Comparison of ENCODE assay signal across 9 cellular contexts in the genomic region with DNA sequence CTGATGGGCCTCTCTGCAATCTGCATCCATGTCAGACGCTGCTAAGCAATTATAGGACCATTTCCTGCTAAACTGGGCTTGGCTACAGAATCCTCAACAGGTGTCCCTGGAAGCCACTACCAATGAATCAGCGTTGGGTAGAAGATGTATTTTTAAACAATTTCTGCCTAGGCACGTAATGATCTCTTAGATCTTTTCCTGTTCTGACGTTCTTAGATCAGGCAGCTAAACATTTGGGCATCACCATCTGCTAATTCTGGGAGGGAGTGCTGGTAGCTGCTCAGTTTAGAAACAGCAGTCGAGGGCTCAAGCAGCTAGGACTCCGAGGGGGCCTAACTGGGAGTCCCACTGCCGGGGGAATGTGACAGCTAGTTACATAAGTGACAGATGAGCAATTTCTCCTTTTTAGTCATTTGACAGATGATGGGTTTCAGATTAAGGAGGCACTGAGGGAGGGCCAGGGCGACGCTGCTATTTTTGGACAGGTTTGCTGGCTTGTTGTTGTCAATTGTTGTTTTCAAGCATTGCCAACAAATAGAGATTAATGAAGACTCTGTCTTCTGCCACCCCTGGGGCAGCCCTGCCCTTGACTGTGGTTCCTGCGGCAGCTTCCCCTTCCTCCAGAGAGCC.
DNase-seq lines count a peak whose midpoint lies in the region; ATAC-seq and TF ChIP-seq lines count a peak whose summit lies in the region.
"Had no signal": no experiment of that assay in that cellular context is flagged by ENCODE, and none has a peak within 500 bp of the region (broad histone marks: within the 10 kb centered on the region; RNA-seq: fewer than 3 reads in every experiment).

No MANE protein-coding gene starts in this region.

- no peak for TF ChIP-seq POLR2A in sigmoid colon (IDR thresholded peaks at IDR 0.05)

- H3F3A ChIP-seq in neural cell (ENCODE audit: insufficient read depth, low read length, poor library complexity, severe bottlenecking) = peaks cover 5% of the 10 kb centered on the region

- peak; percentile 81 for DNase-seq in NCI-H1694 (lab: John Stamatoyannopoulos, UW)
- no peak for DNase-seq in lower lobe of right lung
- no peak for DNase-seq in sigmoid colon
- no peak for DNase-seq in T-helper 9 cell
- no peak for DNase-seq in activated T-cell treated with anti-CD3 and anti-CD28 coated beads, Interleukin-2, amount 50 U/mL, for 1 hour
- DNase-seq: activated CD4-positive, alpha-beta memory T cell treated with anti-CD3 and anti-CD28 coated beads for 36 hours had no signal

- H3K4me1 ChIP-seq in lower lobe of right lung (no peaks in the 10 kb centered on the region), sigmoid colon (no peaks in the 10 kb centered on the region)

- no peaks in the 10 kb centered on the region for H3K9me3 ChIP-seq in neural cell (ENCODE audit: low read length)
- H3K9me3 ChIP-seq in lower lobe of right lung = no peaks in the 10 kb centered on the region
- H3K9me3 ChIP-seq in sigmoid colon = no peaks in the 10 kb centered on the region

- H3K36me3 ChIP-seq in neural cell (ENCODE audit: insufficient read depth, low read length) (no peaks in the 10 kb centered on the region), lower lobe of right lung (no peaks in the 10 kb centered on the region), sigmoid colon (peaks cover 0 to 13% (median 0%) of the 10 kb centered on the region in 4 donors)

- 37 to 60% methylated on average over 10 of the region's 10 CpGs for WGBS in sigmoid colon, 2 donors

- no peaks in the 10 kb centered on the region for H4K20me1 ChIP-seq in neural cell (ENCODE audit: insufficient read depth)

- no peak overlapping the region for H2AFZ ChIP-seq in neural cell (ENCODE audit: low read depth, low read length)

- H3K4me2 ChIP-seq in neural cell (ENCODE audit: low read length) = no peak overlapping the region

- intact Hi-C loops in lower lobe of right lung (cut with DNase I) (no loop called here), sigmoid colon (cut with DNase I) (no loop called here)

- TF ChIP-seq CTCF in neural cell (IDR thresholded peaks at IDR 0.05; ENCODE audit: poor library complexity, severe bottlenecking) (no peak), lower lobe of right lung (IDR thresholded peaks at IDR 0.05) (no peak), sigmoid colon (IDR thresholded peaks at IDR 0.05) (no peak)

- no peaks in the 10 kb centered on the region for H3K9me2 ChIP-seq in neural cell (ENCODE audit: insufficient read depth, low read length)

- peak overlapping the region; percentile 41 for H3K4me3 ChIP-seq in neural cell (ENCODE audit: low read length)
- H3K4me3 ChIP-seq in lower lobe of right lung = no peak overlapping the region
- no peak overlapping the region for H3K4me3 ChIP-seq in sigmoid colon

- no peaks in the 10 kb centered on the region for H3K79me2 ChIP-seq in neural cell (replicated peaks; ENCODE audit: insufficient read depth, low read length)

- no peak for TF ChIP-seq RAD21 in neural cell (conservative IDR thresholded peaks at IDR 0.05)

- H3K9ac ChIP-seq in neural cell (ENCODE audit: low read length) = no peak overlapping the region

- TF ChIP-seq EP300 in neural cell (conservative IDR thresholded peaks at IDR 0.05; ENCODE audit: poor library complexity, severe bottlenecking) = peak; percentile 62
- no peak for TF ChIP-seq EP300 in sigmoid colon (IDR thresholded peaks at IDR 0.05)

- H3K27me3 ChIP-seq in neural cell (ENCODE audit: insufficient read depth, low read depth, low read length) (no peaks in the 10 kb centered on the region), lower lobe of right lung (ENCODE audit: low read depth) (no peaks in the 10 kb centered on the region), sigmoid colon (no peaks in the 10 kb centered on the region)

- H3K27ac ChIP-seq in neural cell (ENCODE audit: low read length) (no peak overlapping the region), lower lobe of right lung (no peak overlapping the region), sigmoid colon (no peak overlapping the region)

- ATAC-seq in GM18870 (IDR thresholded peaks at IDR 0.05; ENCODE audit: unreplicated experiment) (peak; percentile 94), HG02610 (IDR thresholded peaks at IDR 0.05; ENCODE audit: unreplicated experiment) (peak; percentile 95), lower lobe of right lung (no peak)

TF ChIP-seq in neural cell, 6 proteins besides CTCF, POLR2A, EP300 and RAD21:
- TF ChIP-seq SMC3 (conservative IDR thresholded peaks at IDR 0.05; ENCODE audit: poor library complexity) (no peak), MXI1 (conservative IDR thresholded peaks at IDR 0.05; ENCODE audit: poor library complexity, severe bottlenecking) (no peak), POLR2AphosphoS5 (IDR thresholded peaks at IDR 0.05) (no peak), TAF1 (IDR thresholded peaks at IDR 0.05; ENCODE audit: low read depth) (no peak), EZH2 (IDR thresholded peaks at IDR 0.05; ENCODE audit: borderline replicate concordance, insufficient read depth, low read length, poor library complexity, severe bottlenecking) (no peak)
- TF ChIP-seq, protein P1, sequence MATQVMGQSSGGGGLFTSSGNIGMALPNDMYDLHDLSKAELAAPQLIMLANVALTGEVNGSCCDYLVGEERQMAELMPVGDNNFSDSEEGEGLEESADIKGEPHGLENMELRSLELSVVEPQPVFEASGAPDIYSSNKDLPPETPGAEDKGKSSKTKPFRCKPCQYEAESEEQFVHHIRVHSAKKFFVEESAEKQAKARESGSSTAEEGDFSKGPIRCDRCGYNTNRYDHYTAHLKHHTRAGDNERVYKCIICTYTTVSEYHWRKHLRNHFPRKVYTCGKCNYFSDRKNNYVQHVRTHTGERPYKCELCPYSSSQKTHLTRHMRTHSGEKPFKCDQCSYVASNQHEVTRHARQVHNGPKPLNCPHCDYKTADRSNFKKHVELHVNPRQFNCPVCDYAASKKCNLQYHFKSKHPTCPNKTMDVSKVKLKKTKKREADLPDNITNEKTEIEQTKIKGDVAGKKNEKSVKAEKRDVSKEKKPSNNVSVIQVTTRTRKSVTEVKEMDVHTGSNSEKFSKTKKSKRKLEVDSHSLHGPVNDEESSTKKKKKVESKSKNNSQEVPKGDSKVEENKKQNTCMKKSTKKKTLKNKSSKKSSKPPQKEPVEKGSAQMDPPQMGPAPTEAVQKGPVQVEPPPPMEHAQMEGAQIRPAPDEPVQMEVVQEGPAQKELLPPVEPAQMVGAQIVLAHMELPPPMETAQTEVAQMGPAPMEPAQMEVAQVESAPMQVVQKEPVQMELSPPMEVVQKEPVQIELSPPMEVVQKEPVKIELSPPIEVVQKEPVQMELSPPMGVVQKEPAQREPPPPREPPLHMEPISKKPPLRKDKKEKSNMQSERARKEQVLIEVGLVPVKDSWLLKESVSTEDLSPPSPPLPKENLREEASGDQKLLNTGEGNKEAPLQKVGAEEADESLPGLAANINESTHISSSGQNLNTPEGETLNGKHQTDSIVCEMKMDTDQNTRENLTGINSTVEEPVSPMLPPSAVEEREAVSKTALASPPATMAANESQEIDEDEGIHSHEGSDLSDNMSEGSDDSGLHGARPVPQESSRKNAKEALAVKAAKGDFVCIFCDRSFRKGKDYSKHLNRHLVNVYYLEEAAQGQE (IDR thresholded peaks at IDR 0.05; ENCODE audit: borderline replicate concordance) = no peak

Comparison
In these comparisons a context has a peak if more than half of its experiments do, and no peak if none do; other contexts are left out.
1. ATAC-seq: peak in GM18870 (single experiment) and HG02610 (single experiment); none in lower lobe of right lung (0 of 2).